ENCODE assay signal across 24 cellular contexts in the genomic region with DNA sequence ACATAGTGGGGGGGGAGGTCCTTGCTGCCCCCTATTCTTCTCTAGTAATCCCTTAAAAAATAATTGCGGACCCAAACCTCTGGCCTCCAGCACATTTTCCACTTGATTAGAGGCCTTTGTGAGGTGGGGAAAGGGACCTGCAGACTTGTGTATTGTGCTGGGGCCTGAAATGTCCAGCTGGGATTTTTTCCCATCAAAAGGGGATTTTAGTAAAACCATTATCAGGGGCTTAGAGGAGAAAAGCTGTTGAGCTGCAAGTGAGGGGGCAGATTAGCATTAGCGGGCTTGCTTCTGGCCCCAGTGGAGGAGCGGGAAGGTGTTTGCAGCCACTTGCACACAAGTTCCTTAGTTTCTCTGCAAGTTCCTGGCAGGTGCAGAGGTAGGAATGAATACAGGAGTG. TPM values are rescaled to one million over a fixed set of nuclear protein-coding genes. Genes with fewer than 3 reads are reported as not detected.
"Had no signal": no experiment of that assay in that cellular context is flagged by ENCODE, and none has a peak within 500 bp of the region (broad histone marks: within the 10 kb centered on the region; RNA-seq: fewer than 3 reads in every experiment).

No MANE protein-coding gene starts in this region.

- ATAC-seq: activated CD8-positive, alpha-beta memory T cell treated with anti-CD3 and anti-CD28 coated beads, Interleukin-2, amount 10 ng/mL, durations not matched to agents 7 days and 5 days; activated CD8-positive, alpha-beta T cell treated with anti-CD3 and anti-CD28 coated beads for 36 hours; activated naive CD8-positive, alpha-beta T cell treated with anti-CD3 and anti-CD28 coated beads, Interleukin-2, amount 50 U/mL, for 24 hours; esophagus mucosa; natural killer cell; pancreas had no signal

- H3K27me3 Mint-ChIP-seq: activated CD4-positive, alpha-beta T cell treated with anti-CD3 and anti-CD28 coated beads, Interleukin-2, amount 10 ng/mL, durations not matched to agents 7 days and 5 days; activated CD8-positive, alpha-beta memory T cell treated with anti-CD3 and anti-CD28 coated beads, Interleukin-2, amount 10 ng/mL, durations not matched to agents 7 days and 5 days; activated CD8-positive, alpha-beta T cell treated with anti-CD3 and anti-CD28 coated beads for 36 hours; activated naive CD8-positive, alpha-beta T cell treated with anti-CD3 and anti-CD28 coated beads, Interleukin-2, amount 50 U/mL, for 24 hours; stimulated activated naive CD8-positive, alpha-beta T cell treated with anti-CD3 and anti-CD28 coated beads, Interleukin-15, Interleukin-2, amounts not matched to agents 100 ng/mL and 50 ng/mL, for 24 hours had no signal

- H3K27ac ChIP-seq: pancreas, psoas muscle, tibial artery had no signal

- H3K27ac Mint-ChIP-seq: activated CD4-positive, alpha-beta T cell treated with anti-CD3 and anti-CD28 coated beads, Interleukin-2, amount 10 ng/mL, durations not matched to agents 7 days and 5 days; activated CD8-positive, alpha-beta memory T cell treated with anti-CD3 and anti-CD28 coated beads, Interleukin-2, amount 10 ng/mL, durations not matched to agents 7 days and 5 days; activated CD8-positive, alpha-beta T cell treated with anti-CD3 and anti-CD28 coated beads for 36 hours; activated naive CD8-positive, alpha-beta T cell treated with anti-CD3 and anti-CD28 coated beads, Interleukin-2, amount 50 U/mL, for 24 hours; activated T-helper 1 cell treated with anti-CD3 and anti-CD28 coated beads, Interleukin-12 subunit alpha, Interleukin-12 subunit beta, Interleukin-2, Interleukin-4 antibody, amounts not matched to agents 30 ng/mL and 10 ng/mL and 1 ng/mL, durations not matched to agents 14 hours and 24 hours and 36 hours; dendritic cell treated with granulocyte-macrophage colony-stimulating factor and Interleukin-4, amounts not matched to agents 40 ng/mL and 50 ng/mL, for 4 days; natural killer cell; stimulated activated naive CD8-positive, alpha-beta T cell treated with anti-CD3 and anti-CD28 coated beads, Interleukin-15, Interleukin-2, amounts not matched to agents 100 ng/mL and 50 ng/mL, for 24 hours had no signal

- H3K36me3 Mint-ChIP-seq: natural killer cell had no signal

- H3K4me3 Mint-ChIP-seq: activated CD4-positive, alpha-beta T cell treated with anti-CD3 and anti-CD28 coated beads, Interleukin-2, amount 10 ng/mL, durations not matched to agents 7 days and 5 days; activated CD8-positive, alpha-beta memory T cell treated with anti-CD3 and anti-CD28 coated beads, Interleukin-2, amount 10 ng/mL, durations not matched to agents 7 days and 5 days; activated CD8-positive, alpha-beta T cell treated with anti-CD3 and anti-CD28 coated beads for 36 hours; activated naive CD8-positive, alpha-beta T cell treated with anti-CD3 and anti-CD28 coated beads, Interleukin-2, amount 50 U/mL, for 24 hours; activated T-helper 1 cell treated with anti-CD3 and anti-CD28 coated beads, Interleukin-12 subunit alpha, Interleukin-12 subunit beta, Interleukin-2, Interleukin-4 antibody, amounts not matched to agents 30 ng/mL and 10 ng/mL and 1 ng/mL, durations not matched to agents 14 hours and 24 hours and 36 hours; dendritic cell treated with granulocyte-macrophage colony-stimulating factor and Interleukin-4, amounts not matched to agents 40 ng/mL and 50 ng/mL, for 4 days; natural killer cell; stimulated activated naive CD8-positive, alpha-beta T cell treated with anti-CD3 and anti-CD28 coated beads, Interleukin-15, Interleukin-2, amounts not matched to agents 100 ng/mL and 50 ng/mL, for 24 hours had no signal

- H3K9me3 ChIP-seq: left ventricle myocardium inferior, pancreas, psoas muscle, tibial artery had no signal

- H3K36me3 ChIP-seq: left ventricle myocardium inferior, pancreas, tibial artery had no signal

- H3K4me3 ChIP-seq: left ventricle myocardium inferior, pancreas, psoas muscle, tibial artery had no signal

- H3K9me3 Mint-ChIP-seq: activated CD4-positive, alpha-beta T cell treated with anti-CD3 and anti-CD28 coated beads, Interleukin-2, amount 10 ng/mL, durations not matched to agents 7 days and 5 days; activated CD8-positive, alpha-beta T cell treated with anti-CD3 and anti-CD28 coated beads for 36 hours; activated naive CD8-positive, alpha-beta T cell treated with anti-CD3 and anti-CD28 coated beads, Interleukin-2, amount 50 U/mL, for 24 hours; activated T-helper 1 cell treated with anti-CD3 and anti-CD28 coated beads, Interleukin-12 subunit alpha, Interleukin-12 subunit beta, Interleukin-2, Interleukin-4 antibody, amounts not matched to agents 30 ng/mL and 10 ng/mL and 1 ng/mL, durations not matched to agents 14 hours and 24 hours and 36 hours; dendritic cell treated with granulocyte-macrophage colony-stimulating factor and Interleukin-4, amounts not matched to agents 40 ng/mL and 50 ng/mL, for 4 days; natural killer cell; stimulated activated naive CD8-positive, alpha-beta T cell treated with anti-CD3 and anti-CD28 coated beads, Interleukin-15, Interleukin-2, amounts not matched to agents 100 ng/mL and 50 ng/mL, for 24 hours had no signal

- H3K27me3 ChIP-seq: pancreas, tibial artery had no signal

- DNase-seq: activated CD4-positive, alpha-beta T cell treated with anti-CD3 and anti-CD28 coated beads, Interleukin-2, amount 10 ng/mL, durations not matched to agents 7 days and 5 days; activated CD4-positive, CD25-positive, alpha-beta regulatory T cell treated with anti-CD3 and anti-CD28 coated beads, Interleukin-2, amount 50 U/mL, for 72 hours; activated CD8-positive, alpha-beta memory T cell treated with anti-CD3 and anti-CD28 coated beads, Interleukin-2, amount 10 ng/mL, durations not matched to agents 7 days and 5 days; activated CD8-positive, alpha-beta T cell treated with anti-CD3 and anti-CD28 coated beads for 36 hours; activated gamma-delta T cell; activated naive CD4-positive, alpha-beta T cell treated with anti-CD3 and anti-CD28 coated beads, Interleukin-2, amount 50 U/mL, for 16 hours; activated naive CD8-positive, alpha-beta T cell treated with anti-CD3 and anti-CD28 coated beads, Interleukin-2, amount 50 U/mL, for 24 hours; effector memory CD4-positive, alpha-beta T cell; foreskin melanocyte; glutamatergic neuron; hippocampal formation; left ventricle myocardium inferior; midbrain; natural killer cell; pancreas; psoas muscle; right cardiac atrium; stimulated activated CD4-positive, alpha-beta T cell treated with anti-CD3 and anti-CD28 coated beads, Interleukin-4, amount 100 ng/mL, for 24 hours; tibial artery had no signal

RNA-seq across cellular contexts. Expression of gene WNT5B, which starts 48.5 kb away (rescaled TPM):
- total RNA-seq: activated CD8-positive, alpha-beta T cell treated with anti-CD3 and anti-CD28 coated beads for 36 hours; endothelial cell of umbilical vein; natural killer cell had no signal
- polyA plus RNA-seq: endothelial cell of umbilical vein had no signal
